ENCODE assay signal across 1 cellular context in the genomic region with DNA sequence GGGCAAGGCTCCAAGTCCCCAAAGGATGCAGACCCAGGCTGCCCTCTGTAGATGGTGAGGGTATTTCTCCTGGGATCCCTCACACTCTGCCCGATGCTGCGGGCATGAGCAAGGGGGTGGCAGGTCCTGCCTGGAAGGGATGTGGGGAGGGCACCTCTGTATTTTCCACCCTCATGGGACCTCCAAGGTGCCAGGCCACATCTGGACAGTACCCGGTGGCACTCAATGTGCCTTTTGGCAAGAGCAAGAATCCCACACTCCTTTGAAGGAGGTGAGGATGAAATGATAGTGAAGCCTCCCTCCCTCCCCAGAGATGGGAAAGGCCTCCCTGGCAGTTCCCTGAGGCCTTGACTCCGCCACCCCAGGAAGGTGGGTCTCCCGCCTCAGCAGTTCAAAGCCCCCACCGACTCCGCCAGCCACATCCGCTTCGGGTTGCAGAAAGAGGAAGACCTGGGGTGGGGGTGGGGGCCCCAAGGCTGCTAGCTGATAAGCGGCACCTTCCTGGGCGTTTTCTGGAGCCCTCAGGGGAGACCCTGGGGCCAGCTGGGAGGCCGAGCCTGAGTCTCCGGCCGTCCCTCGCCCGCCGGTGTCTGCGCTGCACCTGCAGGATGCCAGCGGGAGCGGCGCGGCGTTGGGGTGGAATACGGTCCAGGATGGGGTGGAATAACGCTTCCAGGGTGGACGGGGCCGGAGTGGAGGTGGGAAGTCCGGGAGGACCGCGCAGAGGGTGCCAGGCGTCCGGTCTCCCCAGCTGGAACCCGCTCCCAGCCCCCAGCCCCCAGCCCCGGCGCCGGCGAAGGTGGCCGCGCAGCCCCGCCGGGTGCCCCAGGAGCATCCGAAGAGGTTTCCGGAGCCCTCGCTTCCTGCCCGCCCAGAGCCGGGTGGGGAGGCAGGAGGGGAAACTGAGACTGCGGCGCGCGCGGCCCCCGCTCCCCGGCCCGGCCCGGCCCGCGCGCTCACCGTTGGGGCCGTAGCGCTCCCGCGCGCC.
TF ChIP-seq lines count a peak whose summit lies in the region.

No MANE protein-coding gene starts in this region.

TF ChIP-seq in HEK293, 187 proteins besides CTCF, POLR2A, EP300 and RAD21 (continued from another document):
- TF ChIP-seq, protein P1, sequence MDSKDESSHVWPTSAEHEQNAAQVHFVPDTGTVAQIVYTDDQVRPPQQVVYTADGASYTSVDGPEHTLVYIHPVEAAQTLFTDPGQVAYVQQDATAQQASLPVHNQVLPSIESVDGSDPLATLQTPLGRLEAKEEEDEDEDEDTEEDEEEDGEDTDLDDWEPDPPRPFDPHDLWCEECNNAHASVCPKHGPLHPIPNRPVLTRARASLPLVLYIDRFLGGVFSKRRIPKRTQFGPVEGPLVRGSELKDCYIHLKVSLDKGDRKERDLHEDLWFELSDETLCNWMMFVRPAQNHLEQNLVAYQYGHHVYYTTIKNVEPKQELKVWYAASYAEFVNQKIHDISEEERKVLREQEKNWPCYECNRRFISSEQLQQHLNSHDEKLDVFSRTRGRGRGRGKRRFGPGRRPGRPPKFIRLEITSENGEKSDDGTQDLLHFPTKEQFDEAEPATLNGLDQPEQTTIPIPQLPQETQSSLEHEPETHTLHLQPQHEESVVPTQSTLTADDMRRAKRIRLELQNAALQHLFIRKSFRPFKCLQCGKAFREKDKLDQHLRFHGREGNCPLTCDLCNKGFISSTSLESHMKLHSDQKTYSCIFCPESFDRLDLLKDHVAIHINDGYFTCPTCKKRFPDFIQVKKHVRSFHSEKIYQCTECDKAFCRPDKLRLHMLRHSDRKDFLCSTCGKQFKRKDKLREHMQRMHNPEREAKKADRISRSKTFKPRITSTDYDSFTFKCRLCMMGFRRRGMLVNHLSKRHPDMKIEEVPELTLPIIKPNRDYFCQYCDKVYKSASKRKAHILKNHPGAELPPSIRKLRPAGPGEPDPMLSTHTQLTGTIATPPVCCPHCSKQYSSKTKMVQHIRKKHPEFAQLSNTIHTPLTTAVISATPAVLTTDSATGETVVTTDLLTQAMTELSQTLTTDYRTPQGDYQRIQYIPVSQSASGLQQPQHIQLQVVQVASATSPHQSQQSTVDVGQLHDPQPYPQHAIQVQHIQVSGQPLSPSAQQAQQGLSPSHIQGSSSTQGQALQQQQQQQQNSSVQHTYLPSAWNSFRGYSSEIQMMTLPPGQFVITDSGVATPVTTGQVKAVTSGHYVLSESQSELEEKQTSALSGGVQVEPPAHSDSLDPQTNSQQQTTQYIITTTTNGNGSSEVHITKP (tag by site-specific recombination; IDR thresholded peaks at IDR 0.05) = 0 out of 2 replicates have a peak, but pooled peaks have one; percentile 34
